26 cellular contexts compared by ENCODE assay signal in genomic region chr3:141148169-141148568, GRCh38.
"Had no signal": no experiment of that assay in that cellular context is flagged by ENCODE, and none has a peak within 500 bp of the region (broad histone marks: within the 10 kb centered on the region; RNA-seq: fewer than 3 reads in every experiment).

No MANE protein-coding gene starts in this region.

- H3K36me3 Mint-ChIP-seq: activated CD4-positive, alpha-beta memory T cell treated with anti-CD3 and anti-CD28 coated beads for 36 hours; activated CD8-positive, alpha-beta memory T cell treated with anti-CD3 and anti-CD28 coated beads, Interleukin-2, amount 10 ng/mL, durations not matched to agents 7 days and 5 days; activated naive CD4-positive, alpha-beta T cell treated with anti-CD3 and anti-CD28 coated beads, Interleukin-2, amount 10 ng/mL, durations not matched to agents 7 days and 5 days; activated naive CD8-positive, alpha-beta T cell treated with anti-CD3 and anti-CD28 coated beads, Interleukin-2, amount 10 ng/mL, durations not matched to agents 7 days and 5 days had no signal

- H3K4me1 Mint-ChIP-seq: activated CD4-positive, alpha-beta T cell treated with anti-CD3 and anti-CD28 coated beads for 36 hours; activated CD4-positive, alpha-beta T cell treated with anti-CD3 and anti-CD28 coated beads, Interleukin-2, amount 10 ng/mL, durations not matched to agents 24 days and 14 days; activated naive CD4-positive, alpha-beta T cell treated with anti-CD3 and anti-CD28 coated beads, Interleukin-2, amount 10 ng/mL, durations not matched to agents 7 days and 5 days; central memory CD8-positive, alpha-beta T cell had no signal

- H3K4me3 ChIP-seq: coronary artery, dorsolateral prefrontal cortex, esophagus squamous epithelium, gastroesophageal sphincter had no signal

- H3K27ac Mint-ChIP-seq: activated CD4-positive, alpha-beta memory T cell treated with anti-CD3 and anti-CD28 coated beads for 36 hours; activated CD4-positive, alpha-beta T cell treated with anti-CD3 and anti-CD28 coated beads for 36 hours; activated CD4-positive, alpha-beta T cell treated with anti-CD3 and anti-CD28 coated beads, Interleukin-2, amount 10 ng/mL, durations not matched to agents 24 days and 14 days; activated CD8-positive, alpha-beta memory T cell treated with anti-CD3 and anti-CD28 coated beads, Interleukin-2, amount 10 ng/mL, durations not matched to agents 7 days and 5 days; activated naive CD4-positive, alpha-beta T cell treated with anti-CD3 and anti-CD28 coated beads, Interleukin-2, amount 10 ng/mL, durations not matched to agents 7 days and 5 days; activated naive CD8-positive, alpha-beta T cell treated with anti-CD3 and anti-CD28 coated beads, Interleukin-2, amount 10 ng/mL, durations not matched to agents 7 days and 5 days; activated T-cell treated with anti-CD3 and anti-CD28 coated beads, Interleukin-2, amount 50 U/mL, for 24 hours; activated T-cell treated with anti-CD3 and anti-CD28 coated beads, Interleukin-2, amount 50 U/mL, for 72 hours; dendritic cell treated with granulocyte-macrophage colony-stimulating factor and Interleukin-4, amounts not matched to agents 40 ng/mL and 50 ng/mL, for 4 days; effector memory CD8-positive, alpha-beta T cell had no signal

- H3K4me1 ChIP-seq: esophagus squamous epithelium, gastroesophageal sphincter had no signal

- H3K27me3 Mint-ChIP-seq: activated CD4-positive, alpha-beta T cell treated with anti-CD3 and anti-CD28 coated beads, Interleukin-2, amount 10 ng/mL, durations not matched to agents 24 days and 14 days; dendritic cell treated with granulocyte-macrophage colony-stimulating factor and Interleukin-4, amounts not matched to agents 40 ng/mL and 50 ng/mL, for 4 days had no signal

- DNase-seq: activated CD4-positive, alpha-beta memory T cell treated with anti-CD3 and anti-CD28 coated beads for 36 hours; activated CD4-positive, alpha-beta T cell treated with anti-CD3 and anti-CD28 coated beads for 36 hours; activated CD4-positive, alpha-beta T cell treated with anti-CD3 and anti-CD28 coated beads, Interleukin-2, amount 10 ng/mL, durations not matched to agents 24 days and 14 days; activated CD4-positive, CD25-positive, alpha-beta regulatory T cell; activated CD4-positive, CD25-positive, alpha-beta regulatory T cell treated with anti-CD3 and anti-CD28 coated beads, Interleukin-2, amount 50 U/mL, for 72 hours; activated CD8-positive, alpha-beta memory T cell treated with anti-CD3 and anti-CD28 coated beads, Interleukin-2, amount 10 ng/mL, durations not matched to agents 7 days and 5 days; activated CD8-positive, alpha-beta memory T cell treated with anti-CD3 and anti-CD28 coated beads, Interleukin-2, amount 50 U/mL, for 48 hours; activated CD8-positive, alpha-beta T cell treated with anti-CD3 and anti-CD28 coated beads, Interleukin-2, amount 10 ng/mL, durations not matched to agents 7 days and 5 days; activated gamma-delta T cell; activated naive CD4-positive, alpha-beta T cell; activated naive CD4-positive, alpha-beta T cell treated with anti-CD3 and anti-CD28 coated beads, Interleukin-2, amount 10 ng/mL, durations not matched to agents 7 days and 5 days; activated naive CD8-positive, alpha-beta T cell treated with anti-CD3 and anti-CD28 coated beads, Interleukin-2, amount 10 ng/mL, durations not matched to agents 7 days and 5 days; activated T-cell treated with anti-CD3 and anti-CD28 coated beads for 4 hours; activated T-cell treated with anti-CD3 and anti-CD28 coated beads, Interleukin-2, amount 50 U/mL, for 24 hours; activated T-cell treated with anti-CD3 and anti-CD28 coated beads, Interleukin-2, amount 50 U/mL, for 72 hours; brain microvascular endothelial cell; dorsolateral prefrontal cortex; effector memory CD8-positive, alpha-beta T cell; erythroblast; esophagus squamous epithelium; foreskin melanocyte; T-helper 2 cell had no signal

- H3K9me3 Mint-ChIP-seq: activated CD4-positive, alpha-beta memory T cell treated with anti-CD3 and anti-CD28 coated beads for 36 hours had no signal

- H3K36me3 ChIP-seq: brain microvascular endothelial cell, esophagus squamous epithelium, gastroesophageal sphincter had no signal

- H3K4me3 Mint-ChIP-seq: activated CD4-positive, alpha-beta memory T cell treated with anti-CD3 and anti-CD28 coated beads for 36 hours; activated CD4-positive, alpha-beta T cell treated with anti-CD3 and anti-CD28 coated beads for 36 hours; activated CD4-positive, alpha-beta T cell treated with anti-CD3 and anti-CD28 coated beads, Interleukin-2, amount 10 ng/mL, durations not matched to agents 24 days and 14 days; activated CD8-positive, alpha-beta memory T cell treated with anti-CD3 and anti-CD28 coated beads, Interleukin-2, amount 10 ng/mL, durations not matched to agents 7 days and 5 days; activated CD8-positive, alpha-beta T cell treated with anti-CD3 and anti-CD28 coated beads, Interleukin-2, amount 10 ng/mL, durations not matched to agents 7 days and 5 days; activated naive CD4-positive, alpha-beta T cell treated with anti-CD3 and anti-CD28 coated beads, Interleukin-2, amount 10 ng/mL, durations not matched to agents 7 days and 5 days; activated naive CD8-positive, alpha-beta T cell treated with anti-CD3 and anti-CD28 coated beads, Interleukin-2, amount 10 ng/mL, durations not matched to agents 7 days and 5 days; activated T-cell treated with anti-CD3 and anti-CD28 coated beads, Interleukin-2, amount 50 U/mL, for 24 hours; activated T-cell treated with anti-CD3 and anti-CD28 coated beads, Interleukin-2, amount 50 U/mL, for 72 hours; central memory CD8-positive, alpha-beta T cell; dendritic cell treated with granulocyte-macrophage colony-stimulating factor and Interleukin-4, amounts not matched to agents 40 ng/mL and 50 ng/mL, for 4 days; effector memory CD8-positive, alpha-beta T cell had no signal

- H3K27ac ChIP-seq: brain microvascular endothelial cell, coronary artery, dorsolateral prefrontal cortex, esophagus squamous epithelium, gastroesophageal sphincter had no signal

- H3K9me3 ChIP-seq: esophagus squamous epithelium had no signal

- H3K27me3 ChIP-seq: brain microvascular endothelial cell, gastroesophageal sphincter had no signal
